In the genomic region with DNA sequence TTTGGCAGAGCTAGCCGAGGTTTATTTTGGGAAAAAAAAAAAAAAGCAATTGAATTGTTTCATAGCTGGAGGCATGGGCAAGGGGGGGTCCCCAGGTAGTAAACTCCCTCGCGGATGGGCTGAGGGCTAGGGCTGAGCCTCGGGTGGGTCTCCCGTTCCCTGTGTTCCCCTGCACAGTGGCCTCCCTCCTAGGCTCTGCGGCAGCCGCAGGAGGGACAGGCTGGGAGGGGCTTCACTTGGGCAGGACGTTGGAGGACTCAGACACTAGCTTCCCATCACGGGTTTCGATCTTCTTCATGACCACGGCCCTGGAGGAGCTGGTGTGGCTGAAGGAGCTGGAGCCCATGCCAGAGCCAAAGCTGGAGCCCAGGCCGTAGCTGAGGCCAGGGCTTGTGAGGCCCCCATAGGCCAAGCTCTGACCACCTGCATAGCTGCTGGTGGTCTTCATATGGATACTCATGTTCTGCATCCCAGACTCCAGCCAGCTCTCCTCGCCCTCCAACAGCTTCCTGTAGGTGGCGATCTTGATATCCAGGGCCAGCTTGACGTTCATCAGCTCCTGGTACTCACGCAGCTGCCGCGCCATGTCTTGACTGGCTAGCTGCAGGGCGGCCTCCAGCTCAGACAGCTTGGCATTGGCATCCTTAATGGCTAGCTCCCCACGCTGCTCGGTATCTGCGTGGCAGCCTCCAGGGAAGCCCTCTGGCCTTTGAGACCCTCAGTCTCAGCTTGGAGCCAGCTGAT, we compare ENCODE assay signal across 14 cellular contexts.
DNase-seq lines count a peak whose midpoint lies in the region; ATAC-seq and TF ChIP-seq lines count a peak whose summit lies in the region.
"Had no signal": no experiment of that assay in that cellular context is flagged by ENCODE, and none has a peak within 500 bp of the region (broad histone marks: within the 10 kb centered on the region; RNA-seq: fewer than 3 reads in every experiment).

No MANE protein-coding gene starts in this region.

- peaks cover 3% of the 10 kb centered on the region for H3K4me1 Mint-ChIP-seq in activated naive CD8-positive, alpha-beta T cell treated with anti-CD3 and anti-CD28 coated beads for 36 hours

- DNase-seq in DMS53 (lab: John Stamatoyannopoulos, UW): peak; percentile 9
- no peak for DNase-seq in DMS53 treated with DMSO at 0.1 percent for 48 hours (lab: John Stamatoyannopoulos, UW; ENCODE audit: unreplicated experiment)
- peak; percentile 3 for DNase-seq in activated naive CD8-positive, alpha-beta T cell treated with anti-CD3 and anti-CD28 coated beads for 36 hours
- DNase-seq in islet precursor cell: peak; percentile 64
- DNase-seq in kidney glomerular epithelial cell (lab: John Stamatoyannopoulos, UW): no peak
- DNase-seq in HuH-7.5 (ENCODE audit: low spot score): no peak
- DNase-seq: amygdala; Calu3; effector memory CD4-positive, alpha-beta T cell; NCI-H1105 treated with DMSO at 0.1 percent for 48 hours; stimulated activated CD4-positive, alpha-beta T cell treated with anti-CD3 and anti-CD28 coated beads, Interleukin-4, amount 100 ng/mL, for 1 hour; T-cell had no signal

- no peaks in the 10 kb centered on the region for H3K9me3 Mint-ChIP-seq in activated naive CD8-positive, alpha-beta T cell treated with anti-CD3 and anti-CD28 coated beads for 36 hours
- H3K9me3 Mint-ChIP-seq: T-cell had no signal

- no peak overlapping the region for H3K4me3 Mint-ChIP-seq in activated naive CD8-positive, alpha-beta T cell treated with anti-CD3 and anti-CD28 coated beads for 36 hours
- H3K4me3 Mint-ChIP-seq: T-cell had no signal

- TF ChIP-seq CTCF in GM12874 (IDR thresholded peaks at IDR 0.05; ENCODE audit: insufficient read depth, low read depth, low read length): 0 out of 2 replicates have a peak, but pooled peaks have one; percentile 32

- no peaks in the 10 kb centered on the region for H3K27me3 Mint-ChIP-seq in activated naive CD8-positive, alpha-beta T cell treated with anti-CD3 and anti-CD28 coated beads for 36 hours
- H3K27me3 Mint-ChIP-seq: T-cell had no signal

- H3K27ac Mint-ChIP-seq in activated naive CD8-positive, alpha-beta T cell treated with anti-CD3 and anti-CD28 coated beads for 36 hours: no peak overlapping the region
- H3K27ac Mint-ChIP-seq: T-cell had no signal

- peaks cover 1% of the 10 kb centered on the region for H3K36me3 Mint-ChIP-seq in activated naive CD8-positive, alpha-beta T cell treated with anti-CD3 and anti-CD28 coated beads for 36 hours

- ATAC-seq in GM18498 (IDR thresholded peaks at IDR 0.05; ENCODE audit: unreplicated experiment): no peak
- ATAC-seq: T-cell had no signal

Comparison
In these comparisons a context has a peak if more than half of its experiments do, and no peak if none do; other contexts are left out.
1. DNase-seq: peak in DMS53 (single experiment), activated naive CD8-positive, alpha-beta T cell treated with anti-CD3 and anti-CD28 coated beads for 36 hours (single experiment) and islet precursor cell (single experiment); none in DMS53 treated with DMSO at 0.1 percent for 48 hours (single experiment), kidney glomerular epithelial cell (single experiment) and HuH-7.5 (single experiment).